8 cellular contexts compared by ENCODE assay signal in the genomic region with DNA sequence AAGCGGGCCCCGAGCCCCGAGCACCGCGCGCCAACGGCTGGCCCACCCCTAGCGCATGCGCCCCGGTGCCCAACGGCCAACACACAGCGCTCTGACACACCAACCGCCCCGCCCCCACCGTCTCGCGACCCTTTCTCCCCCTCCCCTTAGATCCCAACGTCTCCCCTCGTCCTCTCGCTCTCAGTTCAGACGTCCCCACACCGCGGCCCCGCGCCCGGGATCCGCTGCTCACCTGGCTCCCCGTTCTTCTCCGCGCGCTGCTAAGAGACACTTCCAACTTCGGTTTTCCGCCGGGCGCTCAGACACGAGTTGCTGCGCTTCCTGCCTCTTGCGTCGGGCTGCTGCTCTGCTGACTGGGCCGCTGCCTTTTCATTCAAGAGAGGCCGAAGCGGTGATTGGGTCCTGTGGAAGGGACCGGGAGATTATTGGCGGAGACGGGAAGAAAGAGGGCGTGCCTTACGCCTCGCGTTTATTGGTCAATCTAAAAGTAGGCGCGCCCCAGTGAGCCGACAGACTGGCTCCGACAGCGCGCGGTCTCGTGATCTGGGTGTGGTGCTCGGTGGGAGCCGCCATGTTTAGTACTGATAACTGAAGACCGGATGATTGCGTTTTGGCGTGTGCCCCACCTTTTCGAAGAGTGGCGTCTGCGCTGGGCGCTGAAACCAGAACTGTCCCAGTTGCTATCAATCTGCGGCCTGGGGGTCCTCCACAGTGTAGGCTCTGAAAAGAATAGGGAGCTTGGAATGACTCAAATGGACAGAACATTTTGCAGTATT. TPM values are rescaled to one million over a fixed set of nuclear protein-coding genes. Genes with fewer than 3 reads are reported as not detected.
DNase-seq lines count a peak whose midpoint lies in the region; ATAC-seq, FAIRE-seq and TF ChIP-seq lines count a peak whose summit lies in the region.

A gene (minus strand): TSS at position 304 of the 776 bp plus-strand sequence. CDS start 6,121 bp downstream, outside the sequence.

- WGBS in H1 (ENCODE audit: extremely low coverage in 1 of 2, insufficient coverage in 1 of 2, insufficient read length in 1 of 2, insufficient replicate concordance in 2 of 2, low coverage in 1 of 2, low lambda C conversion rate in 2 of 2, missing lambda C conversion rate in 1 of 2), 2 experiments = 4% methylated on average over 43 of the region's 67 CpGs; no CpG with 5 or more reads in 1 of the 2 experiments

- peaks cover 38 to 46% of the 10 kb centered on the region in 2 experiments for H3K79me2 ChIP-seq in H1 (ENCODE audit: control insufficient read depth in 1 of 2, insufficient read depth in 2 of 2, low read length in 2 of 2)

- H3K4me1 Mint-ChIP-seq in memory B cell = peaks cover 24% of the 10 kb centered on the region

- H3K27me3 ChIP-seq in H1 (replicated peaks in 1 of 4; ENCODE audit: control insufficient read depth in 3 of 4, extremely low read depth in 1 of 4, insufficient read depth in 3 of 4, low read length in 3 of 4) = no peaks in the 10 kb centered on the region

- no peak within 1 kb of the TSS for H2BK15ac ChIP-seq in H1 (ENCODE audit: low read length)

- peak within 1 kb of the TSS; percentile 98 for H3K27ac Mint-ChIP-seq in memory B cell

- H3K23ac ChIP-seq in H1 (ENCODE audit: insufficient read length) = no peak within 1 kb of the TSS

- H3K4ac ChIP-seq in H1 (replicated peaks; ENCODE audit: insufficient read length, low read depth, low read length) = no peak within 1 kb of the TSS

- peak within 1 kb of the TSS; percentile 93; the same call in 1 of the 2 replicates for H2AFZ ChIP-seq in H1 (ENCODE audit: low read length)

- no peak for TF ChIP-seq CTCF in H1 (IDR thresholded peaks at IDR 0.05; ENCODE audit: control extremely low read depth in 1 of 3, insufficient read depth in 1 of 3, low read depth in 1 of 3, low read length in 3 of 3)

- H2BK5ac ChIP-seq in H1 (ENCODE audit: low read depth, low read length) = peak within 1 kb of the TSS; percentile 91

- H3K4me3 ChIP-seq in H1 (ENCODE audit: extremely low read depth in 1 of 4, insufficient read depth in 2 of 4, low read depth in 3 of 4, low read length in 4 of 4) = peak within 1 kb of the TSS; percentile 65 to 83 (median 77)

- H3K9ac ChIP-seq in H1 (replicated peaks in 1 of 4; ENCODE audit: extremely low read depth in 1 of 4, low read depth in 3 of 4, low read length in 3 of 4) = peak within 1 kb of the TSS in 3 of 4 experiments; percentile 65 to 76 (median 74); a peak in 6 of 7 replicates

- H4K8ac ChIP-seq in H1 (ENCODE audit: extremely low read depth, insufficient read depth, low read length) = peak within 1 kb of the TSS; percentile 91

- H3K23me2 ChIP-seq in H1 (ENCODE audit: low read depth, low read length) = 0 out of 2 replicates have a peak, but pooled peaks cover 2% of the 10 kb centered on the region

- peak; percentile 98 for DNase-seq in COLO668 (lab: John Stamatoyannopoulos, UW; ENCODE audit: unreplicated experiment)
- peak; percentile 99 for DNase-seq in HT1080 (ENCODE audit: low read depth)
- peak; percentile 100 for DNase-seq in NOMO-1 treated with DMSO at 0.1 percent for 48 hours (lab: John Stamatoyannopoulos, UW; ENCODE audit: unreplicated experiment)
- DNase-seq in activated CD8-positive, alpha-beta memory T cell treated with anti-CD3 and anti-CD28 coated beads for 4 hours (ENCODE audit: low read depth in 2 of 2) = peak; percentile 91 to 97
- DNase-seq in H1 (ENCODE audit: low read depth in 1 of 2, low spot score in 2 of 2) = peak; percentile 90 to 94
- DNase-seq in memory B cell (ENCODE audit: low spot score in 2 of 2) = peak; percentile 86 to 95
- DNase-seq in stimulated activated CD8-positive, alpha-beta memory T cell treated with anti-CD3 and anti-CD28 coated beads, Interleukin-12 subunit alpha, Interleukin-12 subunit beta, amount 100 ng/mL, for 24 hours (ENCODE audit: extremely low read depth) = peak; percentile 91

- peaks cover 2% of the 10 kb centered on the region for H3K9me3 Mint-ChIP-seq in memory B cell

- peak within 1 kb of the TSS; percentile 94 for H3K4me3 Mint-ChIP-seq in memory B cell

- no peak for TF ChIP-seq RAD21 in H1 (IDR thresholded peaks at IDR 0.05 in 1 of 2, conservative IDR thresholded peaks at IDR 0.05 in 1 of 2; ENCODE audit: low read depth in 2 of 2, low read length in 2 of 2)

- no peak within 1 kb of the TSS for H3K14ac ChIP-seq in H1 (ENCODE audit: insufficient read length)

- no peaks in the 10 kb centered on the region for H3K9me3 ChIP-seq in H1 (ENCODE audit: insufficient read depth in 2 of 2, low read depth in 1 of 2, low read length in 1 of 2)

- no peak within 1 kb of the TSS for H2BK20ac ChIP-seq in H1 (ENCODE audit: low read length)

- peak within 1 kb of the TSS; percentile 17 for H3K56ac ChIP-seq in H1 (replicated peaks; ENCODE audit: insufficient read length, low read depth, low read length)

- peak within 1 kb of the TSS; percentile 93 for H3K18ac ChIP-seq in H1 (ENCODE audit: extremely low read depth, low read length)

- peak within 1 kb of the TSS; percentile 79 for H3K27ac ChIP-seq in H1 (ENCODE audit: low read depth, low read length)

- peaks cover 11% of the 10 kb centered on the region for H3K79me1 ChIP-seq in H1 (ENCODE audit: low read depth, low read length)

- no peak within 1 kb of the TSS for H2BK12ac ChIP-seq in H1 (ENCODE audit: low read depth, low read length)

- H3K36me3 Mint-ChIP-seq in memory B cell = peaks cover 21% of the 10 kb centered on the region

- TF ChIP-seq EP300 in H1 (IDR thresholded peaks at IDR 0.05; ENCODE audit: borderline replicate concordance in 1 of 2, low read depth in 2 of 2, low read length in 2 of 2) = no peak

- H4K20me1 ChIP-seq in H1 (replicated peaks in 1 of 2; ENCODE audit: control insufficient read depth in 1 of 2, insufficient read depth in 2 of 2, low read length in 2 of 2) = peaks cover 15 to 17% of the 10 kb centered on the region in 2 experiments

- peak within 1 kb of the TSS; percentile 58 to 84 for H3K4me2 ChIP-seq in H1 (ENCODE audit: insufficient read depth in 1 of 2, low read depth in 2 of 2, low read length in 2 of 2)

- peak within 1 kb of the TSS; percentile 93 for H4K91ac ChIP-seq in H1 (replicated peaks; ENCODE audit: insufficient read length, low read length)

- peak; percentile 58 for FAIRE-seq in H1 (lab: Jason Lieb, UNC)

- POLR2A ChIA-PET in H1 (lab: Charles Lee; ENCODE audit: partially characterized antibody) = interaction anchor here (0.9 to 4.3 kb wide), 5 partner anchors 12 to 283 kb away, joined by 3 to 22 read pairs (median 5); a partner anchor contains a TSS

- TF ChIP-seq POLR2A in H1 (IDR thresholded peaks at IDR 0.05; ENCODE audit: control extremely low read depth in 1 of 2, low read depth in 2 of 2, low read length in 2 of 2) = peak in 1 of 2 experiments; percentile 89; a peak in 2 of 3 replicates

- no peaks in the 10 kb centered on the region for H3K36me3 ChIP-seq in H1 (ENCODE audit: control insufficient read depth in 2 of 4, insufficient read depth in 4 of 4, low read length in 3 of 4)

- H4K5ac ChIP-seq in H1 (ENCODE audit: insufficient read length, low read depth, low read length) = peak within 1 kb of the TSS; percentile 85

- ATAC-seq in GM21360 (IDR thresholded peaks at IDR 0.05; ENCODE audit: unreplicated experiment) (peak; percentile 79), memory B cell (ENCODE audit: low read depth) (peak; percentile 83)

- H3K27me3 Mint-ChIP-seq in memory B cell = no peaks in the 10 kb centered on the region

- peaks cover 0 to 6% (median 2%) of the 10 kb centered on the region in 4 experiments; a peak in 4 of 7 replicates for H3K4me1 ChIP-seq in H1 (replicated peaks in 1 of 4; ENCODE audit: control insufficient read depth in 3 of 4, insufficient read depth in 4 of 4, low read length in 3 of 4)

- H2BK120ac ChIP-seq in H1 (replicated peaks; ENCODE audit: low read depth, low read length) = no peak within 1 kb of the TSS

- H2AK5ac ChIP-seq in H1 (ENCODE audit: low read depth, low read length) = no peak within 1 kb of the TSS

- CTCF ChIA-PET in H1 (lab: Charles Lee; ENCODE audit: partially characterized antibody) = interaction anchor here (0.6 to 2.4 kb wide), 5 partner anchors 10 to 60 kb away, joined by 3 to 10 read pairs (median 6); no protein-coding TSS in a partner anchor

TF ChIP-seq in H1, 55 proteins besides CTCF, POLR2A, EP300 and RAD21 (continues in another document):
- TF ChIP-seq MAFK (IDR thresholded peaks at IDR 0.05; ENCODE audit: low read depth, low read length) = no peak
- no peak for TF ChIP-seq JUN (IDR thresholded peaks at IDR 0.05; ENCODE audit: low read depth, low read length)
- peak; percentile 94 for TF ChIP-seq YY1 (IDR thresholded peaks at IDR 0.05; ENCODE audit: low read depth, low read length)
- TF ChIP-seq, protein P1, sequence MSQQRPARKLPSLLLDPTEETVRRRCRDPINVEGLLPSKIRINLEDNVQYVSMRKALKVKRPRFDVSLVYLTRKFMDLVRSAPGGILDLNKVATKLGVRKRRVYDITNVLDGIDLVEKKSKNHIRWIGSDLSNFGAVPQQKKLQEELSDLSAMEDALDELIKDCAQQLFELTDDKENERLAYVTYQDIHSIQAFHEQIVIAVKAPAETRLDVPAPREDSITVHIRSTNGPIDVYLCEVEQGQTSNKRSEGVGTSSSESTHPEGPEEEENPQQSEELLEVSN (IDR thresholded peaks at IDR 0.05) = peak; percentile 90
- no peak for TF ChIP-seq POU5F1 (IDR thresholded peaks at IDR 0.05; ENCODE audit: low read depth, low read length)
- TF ChIP-seq NRF1 (IDR thresholded peaks at IDR 0.05; ENCODE audit: low read depth, low read length) = peak; percentile 72
- peak; percentile 84 for TF ChIP-seq SP2 (IDR thresholded peaks at IDR 0.05; ENCODE audit: low read length)
- TF ChIP-seq HDAC2 (IDR thresholded peaks at IDR 0.05; ENCODE audit: borderline replicate concordance in 1 of 2, low read depth in 2 of 2, low read length in 2 of 2) = no peak

RNA-seq across cellular contexts. Expression of the gene that starts here (rescaled TPM):
- 264 and 265 TPM in 2 replicates for total RNA-seq in HT1080 (2014; rRNA removed; shearing (Covaris generic))
- 112 and 125 TPM in 2 replicates for polyA plus RNA-seq in HT1080 (2015; cell fraction: cytosol; rRNA removed)
- polyA plus RNA-seq in HT1080 (2015; cell fraction: nucleus; rRNA removed) = 351 and 364 TPM in 2 replicates
- total RNA-seq in H1 (2021; fragmentation: NEBNext Ultra II Directional; extraction: Animal tissue kit (Norgen Biotek cat#: 25700)) = 124 and 139 TPM in 2 replicates
- polyA plus RNA-seq in H1 (2011; rRNA removed) = 139 and 161 TPM in 2 replicates
- 140 TPM for polyA plus RNA-seq in H1 (2011; cell fraction: cytosol; rRNA removed)
- 516 TPM for polyA plus RNA-seq in H1 (2011; cell fraction: nucleus; rRNA removed)
- polyA plus RNA-seq in H1 (2012, experiment 1 of 2) = 146 to 179 TPM (median 162 TPM) in 4 replicates
- 209 TPM for polyA plus RNA-seq in H1 (2012, experiment 2 of 2)
- polyA plus RNA-seq in H1 (2013, experiment 1 of 2) = 111 TPM
- 106 TPM for polyA plus RNA-seq in H1 (2013, experiment 2 of 2)
- 58.7 and 78.7 TPM in 2 replicates for polyA minus RNA-seq in H1 (2011; rRNA and poly(A)+ RNA removed)
- polyA minus RNA-seq in H1 (2011; cell fraction: cytosol; rRNA and poly(A)+ RNA removed) = 49.8 TPM
- polyA minus RNA-seq in H1 (2011; cell fraction: nucleus; rRNA and poly(A)+ RNA removed) = 87.6 TPM

Comparison
In these comparisons a context has a peak if more than half of its experiments do, and no peak if none do; other contexts are left out.
1. Peak in every context shown above with its lines: DNase-seq, ATAC-seq, H3K4me3 ChIP-seq and H3K27ac ChIP-seq.